ENCODE assay signal across 15 cellular contexts in the genomic region with DNA sequence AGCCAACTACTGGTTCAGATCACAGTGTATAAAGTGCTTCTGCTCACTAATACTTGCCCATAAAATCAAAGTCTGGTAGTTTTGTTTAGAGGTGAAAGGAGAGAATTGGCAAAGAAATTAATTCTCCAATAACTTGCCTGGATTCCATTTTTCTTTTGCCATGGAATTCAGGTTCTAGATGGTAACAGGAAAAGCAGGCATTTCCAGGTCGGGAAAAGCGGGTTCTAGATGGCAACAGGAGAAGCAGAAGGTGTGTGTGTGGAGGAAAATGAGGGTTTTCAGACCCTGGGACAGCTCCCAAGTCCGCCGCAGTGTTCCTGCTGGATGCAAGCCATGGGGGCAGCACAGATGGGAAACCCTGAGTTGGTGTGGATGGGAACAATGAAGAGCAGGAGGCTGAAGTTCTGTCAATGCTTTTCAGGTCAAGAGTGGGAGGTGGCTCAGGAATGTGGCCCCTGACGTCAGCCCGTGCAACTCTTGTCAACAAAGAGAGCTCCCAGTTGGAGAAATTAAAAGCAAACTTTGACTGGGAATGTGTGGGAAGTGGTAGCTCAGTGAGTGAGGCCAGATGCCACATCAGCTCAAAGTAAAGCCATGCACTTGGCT.
"Had no signal": no experiment of that assay in that cellular context is flagged by ENCODE, and none has a peak within 500 bp of the region (broad histone marks: within the 10 kb centered on the region; RNA-seq: fewer than 3 reads in every experiment).

No MANE protein-coding gene starts in this region.

- H3K4me1 ChIP-seq: transverse colon had no signal

- H3K36me3 ChIP-seq: heart left ventricle, left ventricle myocardium inferior, neutrophil, spleen, transverse colon had no signal

- ATAC-seq: right cardiac atrium; stimulated activated naive B cell treated with anti-CD40 and anti-IgM and Interleukin-4, amounts not matched to agents 10 μg/mL and 1 μg/mL and 100 μg/mL, for 72 hours had no signal

- H3K27ac ChIP-seq: heart left ventricle, left ventricle myocardium inferior, neutrophil, spleen, transverse colon had no signal

- H3K4me3 ChIP-seq: heart left ventricle, left ventricle myocardium inferior, spleen, transverse colon had no signal

- H3K27me3 ChIP-seq: heart left ventricle, neutrophil, spleen, transverse colon had no signal

- DNase-seq: activated CD4-positive, alpha-beta T cell treated with anti-CD3 and anti-CD28 coated beads, Interleukin-2, amount 50 U/mL, for 4 hours; activated CD4-positive, CD25-positive, alpha-beta regulatory T cell treated with anti-CD3 and anti-CD28 coated beads, Interleukin-2, amount 50 U/mL, for 72 hours; activated gamma-delta T cell treated with Interleukin-2 at 50 U/mL for 16 hours; activated naive CD8-positive, alpha-beta T cell treated with anti-CD3 and anti-CD28 coated beads for 36 hours; activated T-cell treated with anti-CD3 and anti-CD28 coated beads, Interleukin-2, amount 50 U/mL, for 48 hours; dermis blood vessel endothelial cell; foreskin fibroblast; heart left ventricle; left ventricle myocardium inferior; spleen; stimulated activated CD4-positive, alpha-beta T cell treated with anti-CD3 and anti-CD28 coated beads, Interleukin-1b, Interleukin-23, amount 100 ng/mL, for 48 hours; stimulated activated naive B cell treated with anti-CD40 and anti-IgM and Interleukin-4, amounts not matched to agents 10 μg/mL and 1 μg/mL and 100 μg/mL, for 72 hours; transverse colon had no signal

- H3K9me3 ChIP-seq: heart left ventricle, left ventricle myocardium inferior, neutrophil, spleen, transverse colon had no signal
